Comparison of ENCODE assay signal across 9 cellular contexts in genomic region chr2:152062130-152063091, GRCh38. TPM values are rescaled to one million over a fixed set of nuclear protein-coding genes. Genes with fewer than 3 reads are reported as not detected.
A peak's percentile ranks its signal among the peaks of the same experiment; 100 is the strongest.
DNase-seq lines count a peak whose midpoint lies in the region; ATAC-seq, FAIRE-seq and TF ChIP-seq lines count a peak whose summit lies in the region.
"Had no signal": no experiment of that assay in that cellular context is flagged by ENCODE, and none has a peak within 500 bp of the region (broad histone marks: within the 10 kb centered on the region; RNA-seq: fewer than 3 reads in every experiment).

No MANE protein-coding gene starts in this region.

- FAIRE-seq in D721Med (lab: Jason Lieb, UNC): no peak

- peak; percentile 54 for ATAC-seq in HG02571 (IDR thresholded peaks at IDR 0.05; ENCODE audit: unreplicated experiment)

- intact Hi-C loops in posterior vena cava (cut with DNase I): no loop called here

- TF ChIP-seq CTCF in GM12865 (IDR thresholded peaks at IDR 0.05; ENCODE audit: insufficient read depth, low read depth, low read length, missing control alignments) (no peak), D721Med (IDR thresholded peaks at IDR 0.05; ENCODE audit: insufficient read depth, missing control alignments) (no peak)

- DNase-seq in GM12865 (ENCODE audit: low read depth) (peak; percentile 39), cerebellar cortex (ENCODE audit: low spot score) (peak; percentile 96), posterior vena cava (ENCODE audit: low spot score) (peak; percentile 89), OCI-M2 (lab: John Stamatoyannopoulos, UW; ENCODE audit: unreplicated experiment) (no peak), SIG-M5 treated with dmso at 0.1 percent for 504 hours (lab: John Stamatoyannopoulos, UW; ENCODE audit: unreplicated experiment) (no peak), NCI-H69 (lab: John Stamatoyannopoulos, UW) (no peak), D721Med (ENCODE audit: insufficient read length, low spot score) (no peak)

- H3K4me3 ChIP-seq in GM12865 (ENCODE audit: low read depth, low read length): no peak overlapping the region; the same call in 1 of the 2 replicates
- H3K4me3 ChIP-seq: cardiac muscle cell had no signal

RNA-seq across cellular contexts. Expression of gene CACNB4, which starts 36.4 kb away (rescaled TPM):
- 10 to 100 TPM in 1 of 2 donors, 1 to 10 TPM in 1; 8.6 to 10.5 TPM for total RNA-seq in posterior vena cava

Comparison
In these comparisons a context has a peak if more than half of its experiments do, and no peak if none do; other contexts are left out.
1. DNase-seq: peak in GM12865 (single experiment), cerebellar cortex (single experiment) and posterior vena cava (single experiment); none in OCI-M2 (single experiment), SIG-M5 treated with dmso at 0.1 percent for 504 hours (single experiment), NCI-H69 (single experiment) and D721Med (single experiment).